Comparison of ENCODE assay signal across 1 cellular context in genomic region chr18:3590096-3590655, GRCh38.
TF ChIP-seq lines count a peak whose summit lies in the region.

No MANE protein-coding gene starts in this region.

TF ChIP-seq in K562, 482 proteins besides CTCF, POLR2A, EP300 and RAD21 (continued from another document):
- TF ChIP-seq RREB1 (CRISPR knock-in tag; IDR thresholded peaks at IDR 0.05) = no peak
- no peak for TF ChIP-seq PHB (CRISPR knock-in tag; IDR thresholded peaks at IDR 0.05)
